Comparison of ENCODE assay signal across 17 cellular contexts in genomic region chr3:126113238-126113555, GRCh38.
"Had no signal": no experiment of that assay in that cellular context is flagged by ENCODE, and none has a peak within 500 bp of the region (broad histone marks: within the 10 kb centered on the region; RNA-seq: fewer than 3 reads in every experiment).

No MANE protein-coding gene starts in this region.

- H3K27me3 Mint-ChIP-seq: activated naive CD8-positive, alpha-beta T cell treated with anti-CD3 and anti-CD28 coated beads for 36 hours; progenitor cell of endocrine pancreas; stimulated activated naive CD8-positive, alpha-beta T cell treated with anti-CD3 and anti-CD28 coated beads, Interleukin-15, Interleukin-2, amounts not matched to agents 100 ng/mL and 50 ng/mL, for 24 hours had no signal

- DNase-seq: activated CD4-positive, alpha-beta T cell treated with anti-CD3 and anti-CD28 coated beads, Interleukin-2, amount 50 U/mL, for 4 hours; esophagus squamous epithelium; hypothalamus; left cardiac atrium; stimulated activated CD4-positive, alpha-beta T cell treated with anti-CD3 and anti-CD28 coated beads, Interleukin-4, amount 100 ng/mL, for 4 hours; T1000 had no signal

- H3K36me3 Mint-ChIP-seq: activated naive CD8-positive, alpha-beta T cell treated with anti-CD3 and anti-CD28 coated beads for 36 hours; memory B cell; neural progenitor cell; WTC11 had no signal

- H3K4me3 ChIP-seq: breast epithelium, coronary artery, esophagus squamous epithelium, gastrocnemius medialis, neural progenitor cell, tibial nerve had no signal

- H3K9me3 ChIP-seq: breast epithelium, esophagus squamous epithelium, gastrocnemius medialis, tibial nerve had no signal

- H3K4me1 Mint-ChIP-seq: activated naive CD8-positive, alpha-beta T cell treated with anti-CD3 and anti-CD28 coated beads for 36 hours; memory B cell; WTC11 had no signal

- H3K27ac Mint-ChIP-seq: activated naive CD8-positive, alpha-beta T cell treated with anti-CD3 and anti-CD28 coated beads for 36 hours; activated T-helper 1 cell treated with anti-CD3 and anti-CD28 coated beads, Interleukin-12 subunit alpha, Interleukin-12 subunit beta, Interleukin-2, Interleukin-4 antibody, amounts not matched to agents 30 ng/mL and 10 ng/mL and 1 ng/mL, durations not matched to agents 14 hours and 24 hours and 36 hours; memory B cell; neural progenitor cell; progenitor cell of endocrine pancreas; stimulated activated naive CD8-positive, alpha-beta T cell treated with anti-CD3 and anti-CD28 coated beads, Interleukin-15, Interleukin-2, amounts not matched to agents 100 ng/mL and 50 ng/mL, for 24 hours; WTC11 had no signal

- H3K4me1 ChIP-seq: breast epithelium, esophagus squamous epithelium, gastrocnemius medialis, neural progenitor cell, tibial nerve had no signal

- H3K36me3 ChIP-seq: breast epithelium, esophagus squamous epithelium, neural progenitor cell, tibial nerve had no signal

- H3K4me3 Mint-ChIP-seq: activated naive CD8-positive, alpha-beta T cell treated with anti-CD3 and anti-CD28 coated beads for 36 hours; activated T-helper 1 cell treated with anti-CD3 and anti-CD28 coated beads, Interleukin-12 subunit alpha, Interleukin-12 subunit beta, Interleukin-2, Interleukin-4 antibody, amounts not matched to agents 30 ng/mL and 10 ng/mL and 1 ng/mL, durations not matched to agents 14 hours and 24 hours and 36 hours; memory B cell; neural progenitor cell; stimulated activated naive CD8-positive, alpha-beta T cell treated with anti-CD3 and anti-CD28 coated beads, Interleukin-15, Interleukin-2, amounts not matched to agents 100 ng/mL and 50 ng/mL, for 24 hours; WTC11 had no signal

- H3K9me3 Mint-ChIP-seq: activated naive CD8-positive, alpha-beta T cell treated with anti-CD3 and anti-CD28 coated beads for 36 hours; activated T-helper 1 cell treated with anti-CD3 and anti-CD28 coated beads, Interleukin-12 subunit alpha, Interleukin-12 subunit beta, Interleukin-2, Interleukin-4 antibody, amounts not matched to agents 30 ng/mL and 10 ng/mL and 1 ng/mL, durations not matched to agents 14 hours and 24 hours and 36 hours; memory B cell; neural progenitor cell; stimulated activated naive CD8-positive, alpha-beta T cell treated with anti-CD3 and anti-CD28 coated beads, Interleukin-15, Interleukin-2, amounts not matched to agents 100 ng/mL and 50 ng/mL, for 24 hours; WTC11 had no signal
